ENCODE assay signal across 9 cellular contexts in genomic region chr17:35540589-35541404, GRCh38. TPM values are rescaled to one million over a fixed set of nuclear protein-coding genes. Genes with fewer than 3 reads are reported as not detected.
DNase-seq lines count a peak whose midpoint lies in the region; ATAC-seq and TF ChIP-seq lines count a peak whose summit lies in the region.
"Had no signal": no experiment of that assay in that cellular context is flagged by ENCODE, and none has a peak within 500 bp of the region (broad histone marks: within the 10 kb centered on the region; RNA-seq: fewer than 3 reads in every experiment).

No MANE protein-coding gene starts in this region.

- no peak for DNase-seq in GM12864 (ENCODE audit: low read depth)
- peak; percentile 27 for DNase-seq in OCI-LY7 (ENCODE audit: low spot score)
- peak in 5 of 7 donors; percentile 33 to 66 (median 45) for DNase-seq in adrenal gland
- DNase-seq in left colon = peak; percentile 37 to 45
- no peak for DNase-seq in suprapubic skin (ENCODE audit: low spot score in 2 of 2)

- no peaks in the 10 kb centered on the region for H4K20me1 ChIP-seq in OCI-LY7 (ENCODE audit: insufficient read depth, low read length)

- H3K9me2 ChIP-seq in OCI-LY7 (ENCODE audit: insufficient read depth, low read length) = no peaks in the 10 kb centered on the region

- no peak for TF ChIP-seq POLR2A in adrenal gland (IDR thresholded peaks at IDR 0.05)
- TF ChIP-seq POLR2A in suprapubic skin (IDR thresholded peaks at IDR 0.05) = no peak

- BruUV-seq in OCI-LY7 (replicated peaks; lab: Mats Ljungman, UMichigan) = no TSS peak

- TF ChIP-seq EP300 in suprapubic skin (IDR thresholded peaks at IDR 0.05) = no peak

- no peak for TF ChIP-seq CTCF in GM12864 (IDR thresholded peaks at IDR 0.05; ENCODE audit: low read depth, low read length, missing control alignments)
- TF ChIP-seq CTCF in OCI-LY7 (conservative IDR thresholded peaks at IDR 0.05; ENCODE audit: low read length) = no peak
- TF ChIP-seq CTCF in adrenal gland (IDR thresholded peaks at IDR 0.05) = no peak
- no peak for TF ChIP-seq CTCF in suprapubic skin (IDR thresholded peaks at IDR 0.05)

- H3K4me3 ChIP-seq in GM12864 (ENCODE audit: low read depth, low read length) (peak overlapping the region; percentile 64), OCI-LY7 (ENCODE audit: low read depth, low read length, poor library complexity, severe bottlenecking) (peak overlapping the region; percentile 64), adrenal gland (peak overlapping the region in 1 of 4 donors; percentile 57), suprapubic skin (peak overlapping the region; percentile 28)

- peak overlapping the region; percentile 25 for H3K27ac ChIP-seq in OCI-LY7 (ENCODE audit: low read depth, low read length, poor library complexity, severe bottlenecking)
- H3K27ac ChIP-seq in adrenal gland = peak overlapping the region in 4 of 5 donors; percentile 43 to 86 (median 56)
- H3K27ac ChIP-seq in suprapubic skin = peak overlapping the region; percentile 31

- H3K79me2 ChIP-seq in OCI-LY7 (ENCODE audit: insufficient read depth, low read depth, low read length) = no peaks in the 10 kb centered on the region

- peak overlapping the region; percentile 92 for H3K4me2 ChIP-seq in OCI-LY7 (ENCODE audit: low read length)

- ATAC-seq in left colon = peak; percentile 57
- no peak for ATAC-seq in GM21737 (IDR thresholded peaks at IDR 0.05; ENCODE audit: unreplicated experiment)
- no peak for ATAC-seq in HG03460 (IDR thresholded peaks at IDR 0.05; ENCODE audit: unreplicated experiment)
- ATAC-seq in HG03565 (IDR thresholded peaks at IDR 0.05; ENCODE audit: unreplicated experiment) = no peak

- POLR2A ChIA-PET in OCI-LY7 (lab: Charles Lee) = no interaction called here

- CTCF ChIA-PET in OCI-LY7 (lab: Charles Lee; ENCODE audit: unreplicated experiment) = no interaction called here

- intact Hi-C loops in OCI-LY7 (cut with micrococcal nuclease; ENCODE audit: unreplicated experiment) (loop anchor here (5.0 kb wide), 1 partner anchor 207 kb away; no protein-coding TSS in a partner anchor), adrenal gland (cut with DNase I) (loop anchor here in 1 of 2 donors (5.0 kb wide), 1 partner anchor 368 kb away; no protein-coding TSS in a partner anchor), left colon (cut with DNase I, micrococcal nuclease) (no loop called here)

- H3K27me3 ChIP-seq in adrenal gland (no peaks in the 10 kb centered on the region), suprapubic skin (no peaks in the 10 kb centered on the region)

- H3K4me1 ChIP-seq in OCI-LY7 (ENCODE audit: insufficient read depth, low read length, poor library complexity, severe bottlenecking) (peaks cover 19% of the 10 kb centered on the region), adrenal gland (replicated peaks in 1 of 2) (no peaks in the 10 kb centered on the region), suprapubic skin (peaks cover 14% of the 10 kb centered on the region)

- peak overlapping the region; percentile 99 for H2AFZ ChIP-seq in OCI-LY7 (ENCODE audit: low read length)

- H3K9me3 ChIP-seq in OCI-LY7 (ENCODE audit: low read length) (no peaks in the 10 kb centered on the region), adrenal gland (replicated peaks in 1 of 3) (no peaks in the 10 kb centered on the region), suprapubic skin (no peaks in the 10 kb centered on the region)

- 29 to 47% (median 41%) methylated on average over 8 of the region's 8 CpGs for WGBS in adrenal gland, 4 donors
- 43% methylated on average over 8 of the region's 8 CpGs for WGBS in suprapubic skin

- H3K36me3 ChIP-seq in OCI-LY7 (ENCODE audit: insufficient read depth, low read length) (no peaks in the 10 kb centered on the region), adrenal gland (replicated peaks in 1 of 2) (no peaks in the 10 kb centered on the region), suprapubic skin (no peaks in the 10 kb centered on the region)

RNA-seq across cellular contexts. Expression of gene SLFN12L, which starts 3.3 kb away (rescaled TPM):
- total RNA-seq in OCI-LY7 (2014; rRNA removed; shearing (Covaris generic)) = not detected in 2 replicates
- not detected in 2 replicates for total RNA-seq in OCI-LY7 (2022)
- 1 to 10 TPM in 1 of 8 donors, under 1 TPM in 6, not detected in 1; 0.32 to 2.0 (median 0.55) TPM for total RNA-seq in adrenal gland
- polyA plus RNA-seq in adrenal gland = under 1 TPM; 0.13 to 0.59 (median 0.32) TPM
- total RNA-seq in left colon = 1 to 10 TPM; 1.3 to 2.0 TPM
- total RNA-seq in suprapubic skin = 1 to 10 TPM in 2 of 4 donors, under 1 TPM in 2; 0.39 to 1.6 (median 0.99) TPM

RNA-seq across cellular contexts. Expression of gene SLFN14, which starts 19.8 kb away (rescaled TPM):
- total RNA-seq in OCI-LY7 (2014; rRNA removed; shearing (Covaris generic)) = not detected in 2 replicates
- total RNA-seq in OCI-LY7 (2022) (not detected in 2 replicates), adrenal gland (not detected), left colon (not detected), suprapubic skin (not detected)
- polyA plus RNA-seq in adrenal gland = not detected
- total RNA-seq: lower leg skin had no signal

RNA-seq across cellular contexts. Expression of gene PEX12, which starts 37.6 kb away (rescaled TPM):
- total RNA-seq in OCI-LY7 (2014; rRNA removed; shearing (Covaris generic)) = 4.3 and 6.8 TPM in 2 replicates
- 7.6 and 9.5 TPM in 2 replicates for total RNA-seq in OCI-LY7 (2022)
- 10 to 100 TPM in 5 of 8 donors, 1 to 10 TPM in 3; 8.9 to 16.3 (median 11.5) TPM for total RNA-seq in adrenal gland
- 10 to 100 TPM in 1 of 3 donors, 1 to 10 TPM in 2; 4.2 to 18.5 (median 4.7) TPM for polyA plus RNA-seq in adrenal gland
- 1 to 10 TPM; 2.8 to 4.7 TPM for total RNA-seq in left colon
- total RNA-seq in suprapubic skin = 1 to 10 TPM; 4.0 to 9.3 (median 5.7) TPM

RNA-seq across cellular contexts. Expression of gene AP2B1, which starts 46.3 kb away (rescaled TPM):
- total RNA-seq in OCI-LY7 (2014; rRNA removed; shearing (Covaris generic)) = 28.9 and 51.5 TPM in 2 replicates
- 76.0 and 82.9 TPM in 2 replicates for total RNA-seq in OCI-LY7 (2022)
- 100 to 1,000 TPM in 4 of 8 donors, 10 to 100 TPM in 4; 62.4 to 167 (median 111) TPM for total RNA-seq in adrenal gland
- 100 to 1,000 TPM in 1 of 3 donors, 10 to 100 TPM in 2; 23.4 to 104 (median 50.5) TPM for polyA plus RNA-seq in adrenal gland
- 100 to 1,000 TPM; 154 to 190 TPM for total RNA-seq in left colon
- 10 to 100 TPM; 41.3 to 50.0 (median 45.3) TPM for total RNA-seq in suprapubic skin

Comparison
In these comparisons a context has a peak if more than half of its experiments do, and no peak if none do; other contexts are left out.
1. DNase-seq: peak in OCI-LY7 (single experiment), adrenal gland (5 of 7) and left colon (2 of 2); none in GM12864 (single experiment) and suprapubic skin (0 of 2).
2. Peak in every context shown above with its lines, with median percentiles within 50 percentile points of each other: H3K27ac ChIP-seq.